8 cellular contexts compared by ENCODE assay signal in the genomic region with DNA sequence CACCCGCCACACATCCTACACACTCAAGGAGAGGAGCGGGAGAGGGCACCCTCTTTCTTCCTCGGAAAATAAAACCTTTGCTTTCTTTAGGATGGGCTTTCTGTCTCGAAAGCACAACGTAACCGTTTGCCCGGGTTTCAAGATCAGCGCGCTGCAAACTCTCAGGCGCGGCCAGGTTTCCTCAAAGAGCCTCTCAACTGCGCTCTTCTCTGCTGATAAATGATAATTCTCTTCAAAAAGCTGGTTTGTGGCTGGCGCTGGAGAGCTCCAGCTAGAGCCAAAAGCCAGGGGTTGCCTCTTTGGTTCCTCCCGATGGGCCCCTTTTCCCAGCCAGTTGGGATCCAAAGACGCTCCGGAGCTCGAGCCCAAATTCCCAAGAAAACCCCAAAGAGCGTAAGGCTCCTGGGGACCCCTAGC. TPM values are rescaled to one million over a fixed set of nuclear protein-coding genes. Genes with fewer than 3 reads are reported as not detected.
A peak's percentile ranks its signal among the peaks of the same experiment; 100 is the strongest.
DNase-seq lines count a peak whose midpoint lies in the region; ATAC-seq and TF ChIP-seq lines count a peak whose summit lies in the region.

No MANE protein-coding gene starts in this region.

- ATAC-seq in HG03066 (IDR thresholded peaks at IDR 0.05; ENCODE audit: low read depth, unreplicated experiment) (peak; percentile 7), activated B cell treated with CpG ODN at 0.5 μM for 24 hours (ENCODE audit: low read depth) (no peak), left ventricle myocardium superior (peak; percentile 21)

- H3K4me3 Mint-ChIP-seq in activated B cell treated with CpG ODN at 0.5 μM for 24 hours = peak overlapping the region; percentile 69

- H3K4me3 ChIP-seq in skeletal muscle cell (ENCODE audit: low read depth, low read length) = peak overlapping the region; percentile 52

- intact Hi-C loops in activated B cell treated with CpG ODN at 0.5 μM for 24 hours (cut with micrococcal nuclease) (loop anchor here (1.0 kb wide), 1 partner anchor 174 kb away; no protein-coding TSS in a partner anchor), left ventricle myocardium superior (cut with micrococcal nuclease) (loop anchor here (10.0 kb wide), 1 partner anchor 263 kb away; no protein-coding TSS in a partner anchor)

- CTCF ChIA-PET in activated B cell treated with CpG ODN at 0.5 μM for 24 hours (lab: Charles Lee) = interaction anchor here (1.2 to 1.7 kb wide), 2 partner anchors 259 to 590 kb away, joined by 4 to 12 read pairs; no protein-coding TSS in a partner anchor

- H3K27me3 Mint-ChIP-seq in activated B cell treated with CpG ODN at 0.5 μM for 24 hours = peaks cover 35% of the 10 kb centered on the region

- H3K9me3 Mint-ChIP-seq in activated B cell treated with CpG ODN at 0.5 μM for 24 hours = no peaks in the 10 kb centered on the region

- TF ChIP-seq CTCF in activated B cell treated with CpG ODN at 0.5 μM for 24 hours (IDR thresholded peaks at IDR 0.05) = no peak

- H3K36me3 Mint-ChIP-seq in activated B cell treated with CpG ODN at 0.5 μM for 24 hours (ENCODE audit: low read depth) = no peaks in the 10 kb centered on the region

- POLR2A ChIA-PET in activated B cell treated with CpG ODN at 0.5 μM for 24 hours (lab: Charles Lee) = no interaction called here

- H3K27ac Mint-ChIP-seq in activated B cell treated with CpG ODN at 0.5 μM for 24 hours = no peak overlapping the region

- H3K4me1 Mint-ChIP-seq in activated B cell treated with CpG ODN at 0.5 μM for 24 hours = peaks cover 13% of the 10 kb centered on the region

- DNase-seq in NCI-H187 (lab: John Stamatoyannopoulos, UW) (peak; percentile 56 to 83), NCI-H187 treated with DMSO at 0.1 percent for 48 hours (lab: John Stamatoyannopoulos, UW) (no peak), activated B cell treated with CpG ODN at 0.5 μM for 24 hours (no peak), left ventricle myocardium superior (no peak), skeletal muscle cell (ENCODE audit: low read depth) (no peak), NCI-H226 (no peak), GOT3 (lab: John Stamatoyannopoulos, UW) (no peak)

RNA-seq across cellular contexts. Expression of a gene that starts 0.5 kb away (rescaled TPM):
- total RNA-seq in activated B cell treated with CpG ODN at 0.5 μM for 24 hours (0.29 and 0.86 TPM in 2 replicates), left ventricle myocardium superior (7.7 TPM)

Comparison
In these comparisons a context has a peak if more than half of its experiments do, and no peak if none do; other contexts are left out.
1. DNase-seq: peak in NCI-H187 (2 of 2); none in NCI-H187 treated with DMSO at 0.1 percent for 48 hours (single experiment), activated B cell treated with CpG ODN at 0.5 μM for 24 hours (single experiment), left ventricle myocardium superior (single experiment), skeletal muscle cell (single experiment), NCI-H226 (single experiment) and GOT3 (single experiment).